In genomic region chr11:87251560-87251959, GRCh38 we compare ENCODE assay signal across 14 cellular contexts.
"Had no signal": no experiment of that assay in that cellular context is flagged by ENCODE, and none has a peak within 500 bp of the region (broad histone marks: within the 10 kb centered on the region; RNA-seq: fewer than 3 reads in every experiment).

No MANE protein-coding gene starts in this region.

- H3K27ac ChIP-seq: hepatocyte, prostate gland, right lobe of liver, SJCRH30 had no signal

- H3K9me3 ChIP-seq: gastroesophageal sphincter, prostate gland, right lobe of liver had no signal

- H3K27me3 ChIP-seq: gastroesophageal sphincter, hepatocyte, right lobe of liver, SJCRH30 had no signal

- H3K27me3 Mint-ChIP-seq: activated CD8-positive, alpha-beta memory T cell treated with anti-CD3 and anti-CD28 coated beads, Interleukin-2, amount 10 ng/mL, durations not matched to agents 7 days and 5 days had no signal

- FAIRE-seq: urothelium cell line had no signal

- DNase-seq: activated CD4-positive, alpha-beta T cell treated with anti-CD3 and anti-CD28 coated beads, Interleukin-2, amount 50 U/mL, for 48 hours; activated CD4-positive, CD25-positive, alpha-beta regulatory T cell; activated CD8-positive, alpha-beta memory T cell treated with anti-CD3 and anti-CD28 coated beads, Interleukin-2, amount 10 ng/mL, durations not matched to agents 7 days and 5 days; activated naive CD4-positive, alpha-beta T cell treated with anti-CD3 and anti-CD28 coated beads for 36 hours; amygdala; left ventricle myocardium superior; right lobe of liver; SJCRH30; stimulated activated naive CD4-positive, alpha-beta T cell had no signal

- H3K4me1 ChIP-seq: prostate gland, right lobe of liver, SJCRH30 had no signal

- H3K4me1 Mint-ChIP-seq: mesothelial cell of epicardium had no signal

- H2AFZ ChIP-seq: hepatocyte had no signal

- H3K36me3 ChIP-seq: gastroesophageal sphincter, prostate gland, right lobe of liver, SJCRH30 had no signal

- H3K4me2 ChIP-seq: hepatocyte had no signal

- H3K4me3 ChIP-seq: gastroesophageal sphincter, hepatocyte, prostate gland, right lobe of liver, SJCRH30 had no signal

- H3K79me2 ChIP-seq: hepatocyte had no signal

- H3K4me3 Mint-ChIP-seq: activated CD8-positive, alpha-beta memory T cell treated with anti-CD3 and anti-CD28 coated beads, Interleukin-2, amount 10 ng/mL, durations not matched to agents 7 days and 5 days; activated naive CD4-positive, alpha-beta T cell treated with anti-CD3 and anti-CD28 coated beads for 36 hours; mesothelial cell of epicardium had no signal

- H3K27ac Mint-ChIP-seq: activated naive CD4-positive, alpha-beta T cell treated with anti-CD3 and anti-CD28 coated beads for 36 hours; mesothelial cell of epicardium had no signal

- ATAC-seq: activated CD8-positive, alpha-beta memory T cell treated with anti-CD3 and anti-CD28 coated beads, Interleukin-2, amount 10 ng/mL, durations not matched to agents 7 days and 5 days; gastroesophageal sphincter; left ventricle myocardium superior; right lobe of liver had no signal
